ENCODE assay signal across 7 cellular contexts in the genomic region with DNA sequence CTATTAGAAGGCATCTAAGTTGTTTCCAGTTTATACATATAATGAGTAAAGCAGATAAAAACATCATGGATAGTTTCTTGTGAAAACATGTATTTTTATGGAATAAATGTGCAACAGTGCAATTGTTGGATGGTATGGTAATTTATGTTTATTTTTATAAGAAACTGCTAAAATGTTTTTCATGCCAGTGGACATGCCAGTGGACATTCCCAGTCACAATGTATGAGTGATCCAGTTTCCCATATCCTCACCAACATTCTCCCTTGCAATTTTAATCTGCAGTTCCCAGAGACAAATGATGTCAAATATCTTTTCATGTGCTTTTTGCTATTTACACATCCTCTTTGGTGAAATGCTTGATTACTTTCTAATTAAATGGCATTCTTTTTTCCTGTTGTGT.
"Had no signal": no experiment of that assay in that cellular context is flagged by ENCODE, and none has a peak within 500 bp of the region (broad histone marks: within the 10 kb centered on the region; RNA-seq: fewer than 3 reads in every experiment).

No MANE protein-coding gene starts in this region.

- H3K4me2 ChIP-seq: GM23338 had no signal

- H3K4me3 ChIP-seq: GM23338, K562 had no signal

- H3K9me3 Mint-ChIP-seq: GM23338, H9 had no signal

- H3K4me3 Mint-ChIP-seq: GM23338, H9, HFFc6 had no signal

- DNase-seq: H9, HFFc6, IMR-90, KG1 had no signal

- ATAC-seq: GM23338, HCT116, K562 had no signal

- H3K27ac Mint-ChIP-seq: GM23338, H9, HFFc6 had no signal

- H3K4me1 Mint-ChIP-seq: GM23338, H9 had no signal
